In genomic region chr12:109435428-109436180, GRCh38 we compare ENCODE assay signal across 23 cellular contexts. TPM values are rescaled to one million over a fixed set of nuclear protein-coding genes. Genes with fewer than 3 reads are reported as not detected.
DNase-seq lines count a peak whose midpoint lies in the region; ATAC-seq and TF ChIP-seq lines count a peak whose summit lies in the region.
"Had no signal": no experiment of that assay in that cellular context is flagged by ENCODE, and none has a peak within 500 bp of the region (broad histone marks: within the 10 kb centered on the region; RNA-seq: fewer than 3 reads in every experiment).

No MANE protein-coding gene starts in this region.

- peak; percentile 6 for DNase-seq in epithelial cell of prostate (ENCODE audit: low read depth, low spot score)
- no peak for DNase-seq in left lung
- DNase-seq in thyroid gland, result peak; percentile 77 to 79
- no peak for DNase-seq in mesenchymal stem cell
- DNase-seq in tibial nerve (ENCODE audit: low spot score in 2 of 2), result no peak
- DNase-seq in osteocyte (ENCODE audit: extremely low spot score, unreplicated experiment), result no peak
- DNase-seq in activated T-cell treated with anti-CD3 and anti-CD28 coated beads, Interleukin-2, amount 50 U/mL, for 24 hours, result no peak
- DNase-seq: Calu3; CD8-positive, alpha-beta T cell; HFFc6; Kasumi-1; MG63; NCI-H1048; NCI-H1436; NCI-H2029; NCI-H2171; NCI-H526; PC-3; SJCRH30 had no signal

- no peaks in the 10 kb centered on the region for H3K27me3 Mint-ChIP-seq in osteocyte (ENCODE audit: unreplicated experiment)
- no peaks in the 10 kb centered on the region for H3K27me3 Mint-ChIP-seq in activated T-cell treated with anti-CD3 and anti-CD28 coated beads, Interleukin-2, amount 50 U/mL, for 24 hours

- no peak overlapping the region for H3K4me2 ChIP-seq in mesenchymal stem cell (ENCODE audit: low read length, poor library complexity, severe bottlenecking)
- H3K4me2 ChIP-seq: BLaER1 treated with 17β-estradiol and CSF1 and Interleukin-3, amounts not matched to agents 10 nM and 100 nM had no signal

- no peak overlapping the region for H4K91ac ChIP-seq in mesenchymal stem cell (ENCODE audit: low read length)

- 52 to 53% methylated on average over 14 to 16 of the region's 16 CpGs for WGBS in thyroid gland, 2 donors
- 75% methylated on average over 16 of the region's 16 CpGs for WGBS in mesenchymal stem cell
- 77 to 78% methylated on average over 16 of the region's 16 CpGs for WGBS in tibial nerve, 2 donors

- H3K36me3 ChIP-seq in left lung (no peaks in the 10 kb centered on the region), thyroid gland (no peaks in the 10 kb centered on the region), mesenchymal stem cell (ENCODE audit: control insufficient read depth in 1 of 2, insufficient read depth in 2 of 2, low read depth in 1 of 2, low read length in 2 of 2) (no peaks in the 10 kb centered on the region), tibial nerve (no peaks in the 10 kb centered on the region)
- H3K36me3 ChIP-seq: BLaER1 treated with 17β-estradiol and CSF1 and Interleukin-3, amounts not matched to agents 10 nM and 100 nM; MG63; SJCRH30 had no signal

- no peak overlapping the region for H3K23ac ChIP-seq in mesenchymal stem cell (ENCODE audit: low read length in 2 of 2)

- no peak overlapping the region for H2BK15ac ChIP-seq in mesenchymal stem cell (ENCODE audit: low read depth, poor library complexity, severe bottlenecking)

- no peak overlapping the region for H2BK5ac ChIP-seq in mesenchymal stem cell (ENCODE audit: low read depth, low read length, poor library complexity, severe bottlenecking)

- H3K4ac ChIP-seq in mesenchymal stem cell (ENCODE audit: low read depth in 1 of 2, low read length in 2 of 2), result no peak overlapping the region

- no peak overlapping the region for H4K8ac ChIP-seq in mesenchymal stem cell (ENCODE audit: low read length)

- H3K4me1 ChIP-seq in left lung (no peaks in the 10 kb centered on the region), thyroid gland (peaks cover 52 to 67% of the 10 kb centered on the region in 2 donors), mesenchymal stem cell (ENCODE audit: control insufficient read depth, insufficient read depth, low read depth, low read length) (no peaks in the 10 kb centered on the region), tibial nerve (peaks cover 0 to 17% (median 4%) of the 10 kb centered on the region in 4 donors)
- H3K4me1 ChIP-seq: SJCRH30 had no signal

- TF ChIP-seq EP300 in Ishikawa (IDR thresholded peaks at IDR 0.05; ENCODE audit: borderline replicate concordance) (no peak), tibial nerve (IDR thresholded peaks at IDR 0.05) (no peak)

- H2BK12ac ChIP-seq in mesenchymal stem cell (ENCODE audit: low read length in 2 of 2), result no peak overlapping the region

- no peak overlapping the region for H3K27ac Mint-ChIP-seq in osteocyte (ENCODE audit: unreplicated experiment)
- H3K27ac Mint-ChIP-seq in activated T-cell treated with anti-CD3 and anti-CD28 coated beads, Interleukin-2, amount 50 U/mL, for 24 hours, result no peak overlapping the region
- H3K27ac Mint-ChIP-seq: CD8-positive, alpha-beta T cell; HFFc6; IgD-negative memory B cell had no signal

- intact Hi-C loops in left lung (cut with DNase I) (no loop called here), thyroid gland (cut with DNase I) (no loop called here)

- H2BK120ac ChIP-seq in mesenchymal stem cell (ENCODE audit: low read depth, low read length), result no peak overlapping the region

- TF ChIP-seq CTCF in left lung (IDR thresholded peaks at IDR 0.05) (no peak), thyroid gland (IDR thresholded peaks at IDR 0.05) (no peak), tibial nerve (IDR thresholded peaks at IDR 0.05) (no peak), osteocyte (IDR thresholded peaks at IDR 0.05) (no peak)

- H3K4me3 Mint-ChIP-seq in osteocyte (ENCODE audit: unreplicated experiment), result no peak overlapping the region
- H3K4me3 Mint-ChIP-seq in activated T-cell treated with anti-CD3 and anti-CD28 coated beads, Interleukin-2, amount 50 U/mL, for 24 hours, result no peak overlapping the region
- H3K4me3 Mint-ChIP-seq: CD8-positive, alpha-beta T cell; HFFc6; IgD-negative memory B cell had no signal

- no peak for TF ChIP-seq RAD21 in Ishikawa (IDR thresholded peaks at IDR 0.05; ENCODE audit: low read depth)

- H3K9me3 ChIP-seq in left lung (no peaks in the 10 kb centered on the region), thyroid gland (no peaks in the 10 kb centered on the region), mesenchymal stem cell (ENCODE audit: control insufficient read depth, low read length) (no peaks in the 10 kb centered on the region), tibial nerve (no peaks in the 10 kb centered on the region)
- H3K9me3 ChIP-seq: BLaER1 treated with 17β-estradiol and CSF1 and Interleukin-3, amounts not matched to agents 10 nM and 100 nM; MG63; SJCRH30 had no signal

- peaks cover 1% of the 10 kb centered on the region for H3K79me1 ChIP-seq in mesenchymal stem cell (replicated peaks; ENCODE audit: low read length, poor library complexity, severe bottlenecking)

- H3K9ac ChIP-seq in mesenchymal stem cell (ENCODE audit: low read length), result no peak overlapping the region
- H3K9ac ChIP-seq: BLaER1 treated with 17β-estradiol and CSF1 and Interleukin-3, amounts not matched to agents 10 nM and 100 nM had no signal

- peak; percentile 75 for ATAC-seq in left lung
- ATAC-seq: CD8-positive, alpha-beta T cell; GM12878; PC-3 had no signal

- no peaks in the 10 kb centered on the region for H3K27me3 ChIP-seq in left lung
- no peaks in the 10 kb centered on the region for H3K27me3 ChIP-seq in thyroid gland
- H3K27me3 ChIP-seq in mesenchymal stem cell (ENCODE audit: control insufficient read depth in 1 of 2, insufficient read depth in 1 of 2, low read length in 2 of 2), result no peaks in the 10 kb centered on the region
- H3K27me3 ChIP-seq in tibial nerve, result no peaks in the 10 kb centered on the region
- H3K27me3 ChIP-seq: BLaER1 treated with 17β-estradiol and CSF1 and Interleukin-3, amounts not matched to agents 10 nM and 100 nM; MG63; SJCRH30 had no signal

- no peaks in the 10 kb centered on the region for H3K9me3 Mint-ChIP-seq in osteocyte (ENCODE audit: unreplicated experiment)
- no peaks in the 10 kb centered on the region for H3K9me3 Mint-ChIP-seq in activated T-cell treated with anti-CD3 and anti-CD28 coated beads, Interleukin-2, amount 50 U/mL, for 24 hours
- H3K9me3 Mint-ChIP-seq: CD8-positive, alpha-beta T cell; HFFc6; IgD-negative memory B cell had no signal

- peaks cover 2% of the 10 kb centered on the region for H3K36me3 Mint-ChIP-seq in osteocyte (ENCODE audit: unreplicated experiment)
- H3K36me3 Mint-ChIP-seq in activated T-cell treated with anti-CD3 and anti-CD28 coated beads, Interleukin-2, amount 50 U/mL, for 24 hours (ENCODE audit: low read depth), result no peaks in the 10 kb centered on the region
- H3K36me3 Mint-ChIP-seq: CD8-positive, alpha-beta T cell; IgD-negative memory B cell had no signal

- H3K18ac ChIP-seq in mesenchymal stem cell (ENCODE audit: low read depth in 1 of 2, low read length in 2 of 2), result no peak overlapping the region

- no peak overlapping the region for H3K14ac ChIP-seq in mesenchymal stem cell (ENCODE audit: low read length in 2 of 2)

- no peaks in the 10 kb centered on the region for H3K4me1 Mint-ChIP-seq in osteocyte (ENCODE audit: unreplicated experiment)
- H3K4me1 Mint-ChIP-seq in activated T-cell treated with anti-CD3 and anti-CD28 coated beads, Interleukin-2, amount 50 U/mL, for 24 hours (ENCODE audit: low read depth), result peaks cover 6% of the 10 kb centered on the region

- H3K27ac ChIP-seq in epithelial cell of prostate (no peak overlapping the region), left lung (no peak overlapping the region), thyroid gland (peak overlapping the region; percentile 87 to 93 (median 91)), mesenchymal stem cell (ENCODE audit: low read length, poor library complexity, severe bottlenecking) (no peak overlapping the region), tibial nerve (no peak overlapping the region)
- H3K27ac ChIP-seq: BLaER1 treated with 17β-estradiol and CSF1 and Interleukin-3, amounts not matched to agents 10 nM and 100 nM; SJCRH30 had no signal

- no peak overlapping the region for H2AK5ac ChIP-seq in mesenchymal stem cell (ENCODE audit: low read length, severe bottlenecking)

- no peak overlapping the region for H3K4me3 ChIP-seq in left lung
- H3K4me3 ChIP-seq in thyroid gland (replicated peaks in 1 of 3), result no peak overlapping the region
- no peak overlapping the region for H3K4me3 ChIP-seq in mesenchymal stem cell (ENCODE audit: insufficient read depth in 1 of 2, low read depth in 1 of 2, low read length in 2 of 2)
- H3K4me3 ChIP-seq in tibial nerve, result no peak overlapping the region
- H3K4me3 ChIP-seq: BLaER1 treated with 17β-estradiol and CSF1 and Interleukin-3, amounts not matched to agents 10 nM and 100 nM; GM12878; MG63; SJCRH30 had no signal

- peak in 1 of 2 donors; percentile 57 for TF ChIP-seq POLR2A in thyroid gland (IDR thresholded peaks at IDR 0.05)
- no peak for TF ChIP-seq POLR2A in tibial nerve (IDR thresholded peaks at IDR 0.05)

- no peak overlapping the region for H2AFZ ChIP-seq in mesenchymal stem cell (ENCODE audit: low read depth, low read length)

TF ChIP-seq in Ishikawa, 13 proteins besides CTCF, POLR2A, EP300 and RAD21:
- TF ChIP-seq NFIC (IDR thresholded peaks at IDR 0.05) (no peak), USF1 (IDR thresholded peaks at IDR 0.05) (no peak), FOXM1 (IDR thresholded peaks at IDR 0.05; ENCODE audit: borderline replicate concordance, low read depth) (no peak), TCF12 (IDR thresholded peaks at IDR 0.05; ENCODE audit: low read depth) (peak; percentile 73), CREB1 (IDR thresholded peaks at IDR 0.05; ENCODE audit: low read depth) (no peak), TEAD4 (IDR thresholded peaks at IDR 0.05) (0 out of 2 replicates have a peak, but pooled peaks have one; percentile 35), EGR1 (IDR thresholded peaks at IDR 0.05) (no peak), CEBPB (IDR thresholded peaks at IDR 0.05) (peak; percentile 57; the same call in 1 of the 2 replicates)

RNA-seq across cellular contexts. Expression of gene KCTD10, which starts 41.5 kb away (rescaled TPM):
- total RNA-seq in left lung, result 10 to 100 TPM; 58.3 to 68.2 TPM
- 100 to 1,000 TPM in 1 of 4 donors, 10 to 100 TPM in 3; 70.3 to 149 (median 85.4) TPM for total RNA-seq in thyroid gland
- 139 TPM for polyA plus RNA-seq in mesenchymal stem cell (2013, experiment 1 of 2)
- polyA plus RNA-seq in mesenchymal stem cell (2013, experiment 2 of 2), result 132 TPM
- 10 to 100 TPM; 58.6 to 77.7 (median 67.2) TPM for total RNA-seq in tibial nerve
- total RNA-seq in osteocyte, result 43.1 and 43.5 TPM in 2 replicates

RNA-seq across cellular contexts. Expression of gene UBE3B, which starts 41.8 kb away (rescaled TPM):
- total RNA-seq in left lung (10 to 100 TPM; 41.4 to 42.5 TPM), thyroid gland (10 to 100 TPM; 52.2 to 72.5 (median 65.5) TPM), tibial nerve (10 to 100 TPM; 51.0 to 93.5 (median 78.9) TPM), osteocyte (33.0 and 37.0 TPM in 2 replicates)
- 19.1 TPM for polyA plus RNA-seq in mesenchymal stem cell (2013, experiment 1 of 2)
- 19.2 TPM for polyA plus RNA-seq in mesenchymal stem cell (2013, experiment 2 of 2)

Comparison
In these comparisons a context has a peak if more than half of its experiments do, and no peak if none do; other contexts are left out.
1. DNase-seq: peak in epithelial cell of prostate (single experiment) and thyroid gland (2 of 2); none in left lung (0 of 2), mesenchymal stem cell (single experiment), tibial nerve (0 of 2), osteocyte (single experiment) and activated T-cell treated with anti-CD3 and anti-CD28 coated beads, Interleukin-2, amount 50 U/mL, for 24 hours (single experiment).
2. H3K27ac ChIP-seq: peak in thyroid gland (3 of 3); none in epithelial cell of prostate (single experiment), left lung (0 of 2), mesenchymal stem cell (single experiment) and tibial nerve (0 of 4).